1 cellular context compared by ENCODE assay signal in the genomic region with DNA sequence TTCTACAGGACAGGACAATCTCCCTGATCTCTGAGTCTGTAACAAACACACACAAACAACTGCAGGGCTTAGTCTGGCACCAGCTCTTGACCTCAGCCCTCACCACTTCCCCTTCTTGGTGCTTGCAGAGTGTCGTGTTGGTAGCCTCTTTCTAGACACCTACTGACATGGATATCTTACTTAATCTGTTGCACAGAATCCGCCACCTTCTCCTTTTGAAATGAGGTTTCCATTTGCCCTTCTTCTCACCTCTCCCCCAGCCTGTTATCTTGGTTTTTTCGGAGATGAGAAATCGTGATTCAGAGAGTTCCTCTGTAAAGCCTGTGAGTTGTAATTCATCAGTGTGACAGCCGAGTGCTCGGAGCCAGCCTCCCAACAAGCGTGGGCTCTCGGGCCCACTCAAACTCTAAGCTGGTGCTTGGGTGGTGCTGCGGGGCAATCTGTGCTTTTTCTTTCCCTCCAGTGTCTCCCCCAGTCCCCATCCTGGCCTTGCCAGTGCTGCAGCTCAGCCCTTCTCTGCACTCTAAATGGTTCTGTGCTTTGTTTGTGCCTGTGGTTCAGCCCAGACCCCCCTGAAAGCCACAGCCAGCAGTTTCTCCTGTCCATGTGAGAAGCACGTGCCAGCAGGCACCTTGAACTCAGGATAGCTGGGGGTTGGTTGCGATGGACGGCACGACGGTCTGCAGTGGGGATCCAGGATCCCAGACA.
TF ChIP-seq lines count a peak whose summit lies in the region.

No MANE protein-coding gene starts in this region.

TF ChIP-seq in HepG2, 621 proteins besides CTCF, POLR2A, EP300 and RAD21 (continued from another document and continues in another):
- TF ChIP-seq, protein P1, sequence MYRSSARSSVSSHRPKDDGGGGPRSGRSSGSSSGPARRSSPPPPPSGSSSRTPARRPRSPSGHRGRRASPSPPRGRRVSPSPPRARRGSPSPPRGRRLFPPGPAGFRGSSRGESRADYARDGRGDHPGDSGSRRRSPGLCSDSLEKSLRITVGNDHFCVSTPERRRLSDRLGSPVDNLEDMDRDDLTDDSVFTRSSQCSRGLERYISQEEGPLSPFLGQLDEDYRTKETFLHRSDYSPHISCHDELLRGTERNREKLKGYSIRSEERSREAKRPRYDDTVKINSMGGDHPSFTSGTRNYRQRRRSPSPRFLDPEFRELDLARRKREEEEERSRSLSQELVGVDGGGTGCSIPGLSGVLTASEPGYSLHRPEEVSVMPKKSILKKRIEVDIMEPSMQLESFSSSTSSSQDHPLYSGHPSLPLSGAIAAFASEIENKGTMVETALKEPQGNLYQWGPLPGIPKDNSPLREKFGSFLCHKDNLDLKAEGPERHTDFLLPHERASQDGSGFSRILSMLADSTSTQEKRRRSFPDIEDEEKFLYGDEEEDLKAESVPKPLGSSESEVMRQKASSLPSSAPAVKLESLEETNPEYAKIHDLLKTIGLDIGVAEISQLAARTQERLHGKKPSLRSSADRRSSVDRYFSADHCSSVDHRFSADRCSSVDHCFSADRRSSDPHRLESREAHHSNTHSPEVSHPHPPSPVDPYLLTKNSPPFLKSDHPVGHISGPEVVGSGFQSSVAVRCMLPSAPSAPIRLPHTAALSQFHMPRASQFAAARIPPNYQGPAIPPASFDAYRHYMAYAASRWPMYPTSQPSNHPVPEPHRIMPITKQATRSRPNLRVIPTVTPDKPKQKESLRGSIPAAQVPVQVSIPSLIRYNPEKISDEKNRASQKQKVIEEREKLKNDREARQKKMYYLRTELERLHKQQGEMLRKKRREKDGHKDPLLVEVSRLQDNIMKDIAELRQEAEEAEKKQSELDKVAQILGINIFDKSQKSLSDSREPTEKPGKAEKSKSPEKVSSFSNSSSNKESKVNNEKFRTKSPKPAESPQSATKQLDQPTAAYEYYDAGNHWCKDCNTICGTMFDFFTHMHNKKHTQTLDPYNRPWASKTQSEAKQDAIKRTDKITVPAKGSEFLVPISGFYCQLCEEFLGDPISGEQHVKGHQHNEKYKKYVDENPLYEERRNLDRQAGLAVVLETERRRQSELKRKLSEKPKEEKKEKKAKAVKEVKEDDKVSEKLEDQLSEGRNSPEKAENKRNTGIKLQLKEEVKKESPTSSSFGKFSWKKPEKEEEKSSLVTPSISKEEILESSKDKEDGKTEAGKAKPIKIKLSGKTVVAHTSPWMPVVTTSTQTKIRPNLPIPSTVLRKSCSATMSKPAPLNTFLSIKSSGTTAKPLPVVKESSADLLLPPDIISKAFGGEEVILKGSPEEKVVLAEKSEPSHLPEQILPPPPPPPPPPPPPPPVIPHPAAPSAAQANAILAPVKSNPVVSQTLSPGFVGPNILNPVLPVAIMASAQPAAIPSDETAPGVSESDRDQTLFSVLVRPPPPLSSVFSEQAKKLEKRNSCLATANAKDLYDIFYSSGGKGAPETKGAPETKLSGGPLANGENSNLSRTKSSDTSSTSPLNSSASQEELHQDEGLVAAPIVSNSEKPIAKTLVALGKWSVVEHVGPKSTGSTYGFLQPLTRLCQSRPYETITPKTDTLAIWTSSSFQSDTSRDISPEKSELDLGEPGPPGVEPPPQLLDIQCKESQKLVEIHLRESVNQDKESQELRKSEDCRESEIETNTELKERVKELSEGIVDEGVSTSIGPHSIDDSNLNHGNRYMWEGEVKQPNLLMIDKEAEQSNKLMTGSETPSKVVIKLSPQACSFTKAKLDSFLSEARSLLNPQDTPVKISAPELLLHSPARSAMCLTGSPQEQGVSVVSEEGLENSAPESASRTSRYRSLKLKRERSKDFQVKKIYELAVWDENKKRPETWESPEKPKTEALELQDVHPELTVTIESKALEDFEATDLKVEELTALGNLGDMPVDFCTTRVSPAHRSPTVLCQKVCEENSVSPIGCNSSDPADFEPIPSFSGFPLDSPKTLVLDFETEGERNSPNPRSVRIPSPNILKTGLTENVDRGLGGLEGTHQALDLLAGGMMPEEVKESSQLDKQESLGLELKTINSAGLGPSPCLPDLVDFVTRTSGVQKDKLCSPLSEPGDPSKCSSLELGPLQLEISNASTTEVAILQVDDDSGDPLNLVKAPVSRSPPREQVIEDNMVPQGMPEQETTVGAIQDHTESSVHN (CRISPR knock-in tag; IDR thresholded peaks at IDR 0.05), result 0 out of 2 replicates have a peak, but pooled peaks have one; percentile 54
- TF ChIP-seq ZNF552 (CRISPR knock-in tag; IDR thresholded peaks at IDR 0.05; ENCODE audit: borderline replicate concordance) (peak; percentile 86; the same call in 1 of the 2 replicates), ERF (CRISPR knock-in tag; IDR thresholded peaks at IDR 0.05) (peak; percentile 47; the same call in 1 of the 2 replicates), TCF7L2 (IDR thresholded peaks at IDR 0.05; ENCODE audit: low read depth, low read length) (no peak), ELF1 (CRISPR knock-in tag; IDR thresholded peaks at IDR 0.05) (no peak), ZNF564 (CRISPR knock-in tag; IDR thresholded peaks at IDR 0.05) (no peak), ZNF235 (CRISPR knock-in tag; IDR thresholded peaks at IDR 0.05; ENCODE audit: borderline replicate concordance) (0 out of 2 replicates have a peak, but pooled peaks have one; percentile 84), ZNF296 (CRISPR knock-in tag; conservative IDR thresholded peaks at IDR 0.05) (no peak), ZFP1 (CRISPR knock-in tag; IDR thresholded peaks at IDR 0.05) (no peak), TEAD2 (CRISPR knock-in tag; IDR thresholded peaks at IDR 0.05) (no peak), ZNF605 (CRISPR knock-in tag; IDR thresholded peaks at IDR 0.05) (peak; percentile 97), ZNF749 (CRISPR knock-in tag; IDR thresholded peaks at IDR 0.05; ENCODE audit: borderline replicate concordance) (0 out of 2 replicates have a peak, but pooled peaks have one; percentile 16), ZNF350 (CRISPR knock-in tag; IDR thresholded peaks at IDR 0.05; ENCODE audit: borderline replicate concordance, low read depth) (peak; percentile 79; the same call in 1 of the 2 replicates), SKI (IDR thresholded peaks at IDR 0.05; ENCODE audit: partially characterized antibody) (no peak), ZNF879 (CRISPR knock-in tag; IDR thresholded peaks at IDR 0.05) (peak; percentile 71; the same call in 1 of the 2 replicates), PAF1 (CRISPR knock-in tag; IDR thresholded peaks at IDR 0.05) (no peak), GLI4 (CRISPR knock-in tag; IDR thresholded peaks at IDR 0.05; ENCODE audit: borderline replicate concordance) (0 out of 2 replicates have a peak, but pooled peaks have one; percentile 3), ZNF772 (CRISPR knock-in tag; IDR thresholded peaks at IDR 0.05) (peak; percentile 79; the same call in 1 of the 2 replicates)
- TF ChIP-seq, protein P2, sequence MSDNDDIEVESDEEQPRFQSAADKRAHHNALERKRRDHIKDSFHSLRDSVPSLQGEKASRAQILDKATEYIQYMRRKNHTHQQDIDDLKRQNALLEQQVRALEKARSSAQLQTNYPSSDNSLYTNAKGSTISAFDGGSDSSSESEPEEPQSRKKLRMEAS (IDR thresholded peaks at IDR 0.05), result peak; percentile 94
- TF ChIP-seq, protein P3, sequence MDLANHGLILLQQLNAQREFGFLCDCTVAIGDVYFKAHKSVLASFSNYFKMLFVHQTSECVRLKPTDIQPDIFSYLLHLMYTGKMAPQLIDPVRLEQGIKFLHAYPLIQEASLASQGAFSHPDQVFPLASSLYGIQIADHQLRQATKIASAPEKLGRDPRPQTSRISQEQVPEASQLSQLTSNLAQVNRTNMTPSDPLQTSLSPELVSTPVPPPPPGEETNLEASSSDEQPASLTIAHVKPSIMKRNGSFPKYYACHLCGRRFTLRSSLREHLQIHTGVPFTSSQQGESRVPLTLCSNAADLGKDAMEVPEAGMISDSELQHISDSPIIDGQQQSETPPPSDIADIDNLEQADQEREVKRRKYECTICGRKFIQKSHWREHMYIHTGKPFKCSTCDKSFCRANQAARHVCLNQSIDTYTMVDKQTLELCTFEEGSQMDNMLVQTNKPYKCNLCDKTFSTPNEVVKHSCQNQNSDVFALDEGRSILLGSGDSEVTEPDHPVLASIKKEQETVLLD (CRISPR knock-in tag; IDR thresholded peaks at IDR 0.05; ENCODE audit: low read depth), result 0 out of 2 replicates have a peak, but pooled peaks have one; percentile 44
- TF ChIP-seq, protein P4, sequence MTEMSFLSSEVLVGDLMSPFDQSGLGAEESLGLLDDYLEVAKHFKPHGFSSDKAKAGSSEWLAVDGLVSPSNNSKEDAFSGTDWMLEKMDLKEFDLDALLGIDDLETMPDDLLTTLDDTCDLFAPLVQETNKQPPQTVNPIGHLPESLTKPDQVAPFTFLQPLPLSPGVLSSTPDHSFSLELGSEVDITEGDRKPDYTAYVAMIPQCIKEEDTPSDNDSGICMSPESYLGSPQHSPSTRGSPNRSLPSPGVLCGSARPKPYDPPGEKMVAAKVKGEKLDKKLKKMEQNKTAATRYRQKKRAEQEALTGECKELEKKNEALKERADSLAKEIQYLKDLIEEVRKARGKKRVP (CRISPR knock-in tag; IDR thresholded peaks at IDR 0.05), result peak in 1 of 2 experiments; percentile 36; a peak in 1 of 4 replicates
- TF ChIP-seq, protein P5, sequence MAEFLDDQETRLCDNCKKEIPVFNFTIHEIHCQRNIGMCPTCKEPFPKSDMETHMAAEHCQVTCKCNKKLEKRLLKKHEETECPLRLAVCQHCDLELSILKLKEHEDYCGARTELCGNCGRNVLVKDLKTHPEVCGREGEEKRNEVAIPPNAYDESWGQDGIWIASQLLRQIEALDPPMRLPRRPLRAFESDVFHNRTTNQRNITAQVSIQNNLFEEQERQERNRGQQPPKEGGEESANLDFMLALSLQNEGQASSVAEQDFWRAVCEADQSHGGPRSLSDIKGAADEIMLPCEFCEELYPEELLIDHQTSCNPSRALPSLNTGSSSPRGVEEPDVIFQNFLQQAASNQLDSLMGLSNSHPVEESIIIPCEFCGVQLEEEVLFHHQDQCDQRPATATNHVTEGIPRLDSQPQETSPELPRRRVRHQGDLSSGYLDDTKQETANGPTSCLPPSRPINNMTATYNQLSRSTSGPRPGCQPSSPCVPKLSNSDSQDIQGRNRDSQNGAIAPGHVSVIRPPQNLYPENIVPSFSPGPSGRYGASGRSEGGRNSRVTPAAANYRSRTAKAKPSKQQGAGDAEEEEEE (CRISPR knock-in tag; IDR thresholded peaks at IDR 0.05; ENCODE audit: borderline replicate concordance), result 0 out of 2 replicates have a peak, but pooled peaks have one; percentile 31
- TF ChIP-seq, protein P6, sequence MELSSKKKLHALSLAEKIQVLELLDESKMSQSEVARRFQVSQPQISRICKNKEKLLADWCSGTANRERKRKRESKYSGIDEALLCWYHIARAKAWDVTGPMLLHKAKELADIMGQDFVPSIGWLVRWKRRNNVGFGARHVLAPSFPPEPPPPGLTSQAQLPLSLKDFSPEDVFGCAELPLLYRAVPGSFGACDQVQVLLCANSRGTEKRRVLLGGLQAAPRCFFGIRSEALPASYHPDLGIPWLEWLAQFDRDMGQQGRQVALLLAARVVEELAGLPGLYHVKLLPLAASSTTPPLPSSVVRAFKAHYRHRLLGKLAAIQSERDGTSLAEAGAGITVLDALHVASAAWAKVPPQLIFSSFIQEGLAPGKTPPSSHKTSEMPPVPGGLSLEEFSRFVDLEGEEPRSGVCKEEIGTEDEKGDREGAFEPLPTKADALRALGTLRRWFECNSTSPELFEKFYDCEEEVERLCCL (CRISPR knock-in tag; IDR thresholded peaks at IDR 0.05; ENCODE audit: borderline replicate concordance), result 0 out of 2 replicates have a peak, but pooled peaks have one; percentile 60
- TF ChIP-seq, protein P7, sequence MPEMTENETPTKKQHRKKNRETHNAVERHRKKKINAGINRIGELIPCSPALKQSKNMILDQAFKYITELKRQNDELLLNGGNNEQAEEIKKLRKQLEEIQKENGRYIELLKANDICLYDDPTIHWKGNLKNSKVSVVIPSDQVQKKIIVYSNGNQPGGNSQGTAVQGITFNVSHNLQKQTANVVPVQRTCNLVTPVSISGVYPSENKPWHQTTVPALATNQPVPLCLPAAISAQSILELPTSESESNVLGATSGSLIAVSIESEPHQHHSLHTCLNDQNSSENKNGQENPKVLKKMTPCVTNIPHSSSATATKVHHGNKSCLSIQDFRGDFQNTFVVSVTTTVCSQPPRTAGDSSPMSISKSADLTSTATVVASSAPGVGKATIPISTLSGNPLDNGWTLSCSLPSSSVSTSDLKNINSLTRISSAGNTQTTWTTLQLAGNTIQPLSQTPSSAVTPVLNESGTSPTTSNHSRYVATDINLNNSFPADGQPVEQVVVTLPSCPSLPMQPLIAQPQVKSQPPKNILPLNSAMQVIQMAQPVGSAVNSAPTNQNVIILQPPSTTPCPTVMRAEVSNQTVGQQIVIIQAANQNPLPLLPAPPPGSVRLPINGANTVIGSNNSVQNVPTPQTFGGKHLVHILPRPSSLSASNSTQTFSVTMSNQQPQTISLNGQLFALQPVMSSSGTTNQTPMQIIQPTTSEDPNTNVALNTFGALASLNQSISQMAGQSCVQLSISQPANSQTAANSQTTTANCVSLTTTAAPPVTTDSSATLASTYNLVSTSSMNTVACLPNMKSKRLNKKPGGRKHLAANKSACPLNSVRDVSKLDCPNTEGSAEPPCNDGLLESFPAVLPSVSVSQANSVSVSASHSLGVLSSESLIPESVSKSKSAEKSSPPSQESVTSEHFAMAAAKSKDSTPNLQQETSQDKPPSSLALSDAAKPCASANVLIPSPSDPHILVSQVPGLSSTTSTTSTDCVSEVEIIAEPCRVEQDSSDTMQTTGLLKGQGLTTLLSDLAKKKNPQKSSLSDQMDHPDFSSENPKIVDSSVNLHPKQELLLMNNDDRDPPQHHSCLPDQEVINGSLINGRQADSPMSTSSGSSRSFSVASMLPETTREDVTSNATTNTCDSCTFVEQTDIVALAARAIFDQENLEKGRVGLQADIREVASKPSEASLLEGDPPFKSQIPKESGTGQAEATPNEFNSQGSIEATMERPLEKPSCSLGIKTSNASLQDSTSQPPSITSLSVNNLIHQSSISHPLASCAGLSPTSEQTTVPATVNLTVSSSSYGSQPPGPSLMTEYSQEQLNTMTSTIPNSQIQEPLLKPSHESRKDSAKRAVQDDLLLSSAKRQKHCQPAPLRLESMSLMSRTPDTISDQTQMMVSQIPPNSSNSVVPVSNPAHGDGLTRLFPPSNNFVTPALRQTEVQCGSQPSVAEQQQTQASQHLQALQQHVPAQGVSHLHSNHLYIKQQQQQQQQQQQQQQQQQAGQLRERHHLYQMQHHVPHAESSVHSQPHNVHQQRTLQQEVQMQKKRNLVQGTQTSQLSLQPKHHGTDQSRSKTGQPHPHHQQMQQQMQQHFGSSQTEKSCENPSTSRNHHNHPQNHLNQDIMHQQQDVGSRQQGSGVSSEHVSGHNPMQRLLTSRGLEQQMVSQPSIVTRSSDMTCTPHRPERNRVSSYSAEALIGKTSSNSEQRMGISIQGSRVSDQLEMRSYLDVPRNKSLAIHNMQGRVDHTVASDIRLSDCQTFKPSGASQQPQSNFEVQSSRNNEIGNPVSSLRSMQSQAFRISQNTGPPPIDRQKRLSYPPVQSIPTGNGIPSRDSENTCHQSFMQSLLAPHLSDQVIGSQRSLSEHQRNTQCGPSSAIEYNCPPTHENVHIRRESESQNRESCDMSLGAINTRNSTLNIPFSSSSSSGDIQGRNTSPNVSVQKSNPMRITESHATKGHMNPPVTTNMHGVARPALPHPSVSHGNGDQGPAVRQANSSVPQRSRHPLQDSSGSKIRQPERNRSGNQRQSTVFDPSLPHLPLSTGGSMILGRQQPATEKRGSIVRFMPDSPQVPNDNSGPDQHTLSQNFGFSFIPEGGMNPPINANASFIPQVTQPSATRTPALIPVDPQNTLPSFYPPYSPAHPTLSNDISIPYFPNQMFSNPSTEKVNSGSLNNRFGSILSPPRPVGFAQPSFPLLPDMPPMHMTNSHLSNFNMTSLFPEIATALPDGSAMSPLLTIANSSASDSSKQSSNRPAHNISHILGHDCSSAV (CRISPR knock-in tag; IDR thresholded peaks at IDR 0.05; ENCODE audit: borderline replicate concordance), result peak; percentile 54; the same call in 1 of the 2 replicates
